Comparison of ENCODE assay signal across 9 cellular contexts in the genomic region with DNA sequence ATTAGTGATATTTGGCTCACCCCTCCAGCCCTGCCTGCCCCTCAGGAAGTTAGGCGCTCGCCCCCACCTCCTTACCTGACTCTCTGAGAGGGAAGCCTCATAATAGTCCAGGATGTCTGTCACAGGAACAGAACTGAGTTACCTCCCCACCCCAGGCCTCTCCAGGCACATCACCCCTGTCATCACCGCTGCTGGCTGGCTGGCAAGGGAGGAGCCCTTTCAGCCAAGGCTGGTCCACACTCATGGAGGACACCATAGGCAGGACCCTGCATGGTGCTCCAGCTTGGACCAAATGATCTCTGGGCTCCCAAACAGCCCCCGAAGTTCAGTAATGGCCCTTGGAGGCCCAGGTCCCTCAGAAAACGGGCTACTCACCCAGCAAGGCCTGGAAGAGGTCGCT. TPM values are rescaled to one million over a fixed set of nuclear protein-coding genes. Genes with fewer than 3 reads are reported as not detected.
DNase-seq lines count a peak whose midpoint lies in the region; ATAC-seq and TF ChIP-seq lines count a peak whose summit lies in the region.
"Had no signal": no experiment of that assay in that cellular context is flagged by ENCODE, and none has a peak within 500 bp of the region (broad histone marks: within the 10 kb centered on the region; RNA-seq: fewer than 3 reads in every experiment).

No MANE protein-coding gene starts in this region.

- H3K4me3 ChIP-seq in HCT116 (replicated peaks in 1 of 2; ENCODE audit: low read depth in 1 of 2, low read length in 2 of 2): no peak overlapping the region
- H3K4me3 ChIP-seq in skin epidermis: peak overlapping the region in 1 of 7 experiments; percentile 38
- no peak overlapping the region for H3K4me3 ChIP-seq in MM.1S (ENCODE audit: low read length)

- peaks cover 21% of the 10 kb centered on the region for H3K36me3 Mint-ChIP-seq in activated CD8-positive, alpha-beta T cell treated with anti-CD3 and anti-CD28 coated beads, Interleukin-2, amount 10 ng/mL, durations not matched to agents 7 days and 5 days (ENCODE audit: low read depth)

- TF ChIP-seq POLR2A in HCT116 (IDR thresholded peaks at IDR 0.05; ENCODE audit: borderline replicate concordance, extremely low read depth, insufficient read depth, insufficient read length): no peak

- no peak for ATAC-seq in HCT116
- no peak for ATAC-seq in activated CD8-positive, alpha-beta T cell treated with anti-CD3 and anti-CD28 coated beads, Interleukin-2, amount 10 ng/mL, durations not matched to agents 7 days and 5 days
- no peak for ATAC-seq in left cardiac atrium

- H3K27ac ChIP-seq in HCT116 (ENCODE audit: low read depth, low read length) (peak overlapping the region; percentile 12; the same call in 1 of the 2 replicates), skin epidermis (peak overlapping the region in 16 of 21 experiments; percentile 8 to 97 (median 76)), MM.1S (ENCODE audit: low read length) (no peak overlapping the region)

- H2AFZ ChIP-seq in HCT116 (ENCODE audit: low read depth, low read length, poor library complexity, severe bottlenecking): no peak overlapping the region
- no peak overlapping the region for H2AFZ ChIP-seq in MM.1S (ENCODE audit: low read length)

- H3K27ac Mint-ChIP-seq in activated CD8-positive, alpha-beta T cell treated with anti-CD3 and anti-CD28 coated beads, Interleukin-2, amount 10 ng/mL, durations not matched to agents 7 days and 5 days: peak overlapping the region; percentile 66

- BruUV-seq in HCT116 (replicated peaks; lab: Mats Ljungman, UMichigan): no TSS peak

- H3K9ac ChIP-seq in HCT116 (ENCODE audit: low read length) (no peak overlapping the region; the same call in 1 of the 2 replicates), MM.1S (ENCODE audit: low read length) (no peak overlapping the region)

- intact Hi-C loops in HCT116 (cut with micrococcal nuclease): no loop called here
- intact Hi-C loops in left cardiac atrium (cut with DNase I): no loop called here

- TF ChIP-seq RAD21 in HCT116 (IDR thresholded peaks at IDR 0.05; ENCODE audit: low read depth): no peak

- H3K9me3 ChIP-seq in HCT116 (ENCODE audit: control insufficient read depth in 1 of 2, insufficient read depth in 1 of 2, low read depth in 1 of 2, low read length in 2 of 2) (no peaks in the 10 kb centered on the region), MM.1S (replicated peaks; ENCODE audit: insufficient read depth, low read length) (no peaks in the 10 kb centered on the region)

- H3F3A ChIP-seq in MM.1S (ENCODE audit: insufficient read depth, low read length): no peaks in the 10 kb centered on the region

- RAD21 ChIA-PET in HCT116 (lab: Charles Lee; ENCODE audit: low non-redundant PET in 1 of 2, low total read pairs in 2 of 2, uncharacterized antibody in 2 of 2, unreplicated experiment in 2 of 2): no interaction called here

- no peaks in the 10 kb centered on the region for H4K20me1 ChIP-seq in HCT116 (ENCODE audit: insufficient read depth)
- H4K20me1 ChIP-seq in MM.1S (ENCODE audit: insufficient read depth, low read length): no peaks in the 10 kb centered on the region

- POLR2A ChIA-PET in HCT116 (lab: Charles Lee): interaction anchor here (2.8 to 3.2 kb wide), 2 partner anchors 19 to 24 kb away, joined by 13 to 19 read pairs; a partner anchor contains a TSS
- POLR2A ChIA-PET in activated CD8-positive, alpha-beta T cell treated with anti-CD3 and anti-CD28 coated beads, Interleukin-2, amount 10 ng/mL, durations not matched to agents 7 days and 5 days (lab: Charles Lee): interaction anchor here (0.9 to 1.7 kb wide), 3 partner anchors 17 to 24 kb away, joined by 3 to 7 read pairs (median 3); a partner anchor contains a TSS

- H3K27me3 ChIP-seq in HCT116 (ENCODE audit: insufficient read depth, low read length) (no peaks in the 10 kb centered on the region), MM.1S (replicated peaks; ENCODE audit: insufficient read depth, low read length) (peaks cover 22% of the 10 kb centered on the region)

- no peaks in the 10 kb centered on the region for H3K9me3 Mint-ChIP-seq in activated CD8-positive, alpha-beta T cell treated with anti-CD3 and anti-CD28 coated beads, Interleukin-2, amount 10 ng/mL, durations not matched to agents 7 days and 5 days (ENCODE audit: insufficient read depth)

- H3K4me2 ChIP-seq in HCT116 (ENCODE audit: low read length) (peak overlapping the region; percentile 53; the same call in 1 of the 2 replicates), MM.1S (ENCODE audit: low read depth, low read length) (no peak overlapping the region)

- peaks cover 74% of the 10 kb centered on the region for H3K4me1 Mint-ChIP-seq in activated CD8-positive, alpha-beta T cell treated with anti-CD3 and anti-CD28 coated beads, Interleukin-2, amount 10 ng/mL, durations not matched to agents 7 days and 5 days (ENCODE audit: low read depth)

- CTCF ChIA-PET in HCT116 (lab: Charles Lee): interaction anchor here (0.9 to 1.4 kb wide), 2 partner anchors 78 to 172 kb away, joined by 3 to 4 read pairs; no protein-coding TSS in a partner anchor
- CTCF ChIA-PET in activated CD8-positive, alpha-beta T cell treated with anti-CD3 and anti-CD28 coated beads, Interleukin-2, amount 10 ng/mL, durations not matched to agents 7 days and 5 days (lab: Charles Lee): interaction anchor here (0.7 to 1.3 kb wide), 2 partner anchors 78 to 172 kb away, joined by 3 to 4 read pairs; no protein-coding TSS in a partner anchor

- no peak for DNase-seq in HCT116 (ENCODE audit: low read depth, low spot score)
- DNase-seq in activated CD8-positive, alpha-beta T cell treated with anti-CD3 and anti-CD28 coated beads, Interleukin-2, amount 10 ng/mL, durations not matched to agents 7 days and 5 days: no peak
- peak; percentile 26 for DNase-seq in left cardiac atrium
- DNase-seq in NCI-H774 (lab: John Stamatoyannopoulos, UW): no peak
- no peak for DNase-seq in cortex of kidney (lab: John Stamatoyannopoulos, UW)
- no peak for DNase-seq in NCI-H1436 (lab: John Stamatoyannopoulos, UW)
- no peak for DNase-seq in MM.1S
- DNase-seq: activated CD4-positive, alpha-beta T cell treated with anti-CD3 and anti-CD28 coated beads, Interleukin-2, amount 50 U/mL, for 48 hours had no signal

- TF ChIP-seq CTCF in HCT116 (IDR thresholded peaks at IDR 0.05 in 2 of 3, conservative IDR thresholded peaks at IDR 0.05 in 1 of 3; ENCODE audit: borderline replicate concordance in 1 of 3, insufficient read depth in 1 of 3, low read depth in 2 of 3, low read length in 2 of 3) (no peak), MM.1S (IDR thresholded peaks at IDR 0.05; ENCODE audit: low read length) (no peak)

- H3K4me3 Mint-ChIP-seq in activated CD8-positive, alpha-beta T cell treated with anti-CD3 and anti-CD28 coated beads, Interleukin-2, amount 10 ng/mL, durations not matched to agents 7 days and 5 days: peak overlapping the region; percentile 68

- H3K9me2 ChIP-seq in HCT116 (ENCODE audit: insufficient read depth) (no peaks in the 10 kb centered on the region), MM.1S (replicated peaks; ENCODE audit: insufficient read depth, low read length) (no peaks in the 10 kb centered on the region)

- H3K79me2 ChIP-seq in HCT116 (ENCODE audit: insufficient read depth, low read length) (peaks cover 30% of the 10 kb centered on the region), MM.1S (ENCODE audit: low read length) (peaks cover 35% of the 10 kb centered on the region)

- H3K27me3 Mint-ChIP-seq in activated CD8-positive, alpha-beta T cell treated with anti-CD3 and anti-CD28 coated beads, Interleukin-2, amount 10 ng/mL, durations not matched to agents 7 days and 5 days (ENCODE audit: low read depth): no peaks in the 10 kb centered on the region

- H3K36me3 ChIP-seq in HCT116 (ENCODE audit: control insufficient read depth in 1 of 2, insufficient read depth in 2 of 2, low read length in 2 of 2): peaks cover 8 to 22% of the 10 kb centered on the region in 2 experiments; a peak in 3 of 4 replicates
- H3K36me3 ChIP-seq in MM.1S (replicated peaks; ENCODE audit: insufficient read depth, low read length): no peaks in the 10 kb centered on the region

- H3K4me1 ChIP-seq in HCT116 (ENCODE audit: control insufficient read depth in 1 of 2, insufficient read depth in 2 of 2, low read length in 2 of 2) (peaks cover 14 to 70% of the 10 kb centered on the region in 2 experiments; a peak in 3 of 4 replicates), MM.1S (ENCODE audit: low read length) (peaks cover 24% of the 10 kb centered on the region)

TF ChIP-seq in HCT116, 20 proteins besides CTCF, POLR2A, EP300 and RAD21:
- no peak for TF ChIP-seq EZH2 (IDR thresholded peaks at IDR 0.05)
- TF ChIP-seq, protein P1, sequence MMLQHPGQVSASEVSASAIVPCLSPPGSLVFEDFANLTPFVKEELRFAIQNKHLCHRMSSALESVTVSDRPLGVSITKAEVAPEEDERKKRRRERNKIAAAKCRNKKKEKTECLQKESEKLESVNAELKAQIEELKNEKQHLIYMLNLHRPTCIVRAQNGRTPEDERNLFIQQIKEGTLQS (IDR thresholded peaks at IDR 0.05): no peak
- no peak for TF ChIP-seq SIN3A (IDR thresholded peaks at IDR 0.05; ENCODE audit: low read depth)
- no peak for TF ChIP-seq EGR1 (IDR thresholded peaks at IDR 0.05; ENCODE audit: low read depth)

RNA-seq across cellular contexts. Expression of a gene that starts 1.5 kb away (rescaled TPM):
- total RNA-seq in HCT116 (2021; ENCODE audit: unreplicated experiment) (15.0 TPM), left cardiac atrium (10 to 100 TPM; 21.3 to 22.9 TPM)
- 15.3 and 16.8 TPM in 2 replicates for polyA plus RNA-seq in HCT116 (2012)
- total RNA-seq in activated CD8-positive, alpha-beta T cell treated with anti-CD3 and anti-CD28 coated beads, Interleukin-2, amount 10 ng/mL, durations not matched to agents 7 days and 5 days: 10 to 100 TPM; 10.1 to 11.7 TPM

RNA-seq across cellular contexts. Expression of a gene that starts 1.6 kb away (rescaled TPM):
- total RNA-seq in HCT116 (2021; ENCODE audit: unreplicated experiment) (554 TPM), left cardiac atrium (1,000 to 10,000 TPM in 1 of 2 donors, 100 to 1,000 TPM in 1; 891 to 1,101 TPM)
- polyA plus RNA-seq in HCT116 (2012): 616 and 680 TPM in 2 replicates
- total RNA-seq in activated CD8-positive, alpha-beta T cell treated with anti-CD3 and anti-CD28 coated beads, Interleukin-2, amount 10 ng/mL, durations not matched to agents 7 days and 5 days: 100 to 1,000 TPM; 348 to 371 TPM

RNA-seq across cellular contexts. Expression of a gene that starts 16.2 kb away (rescaled TPM):
- total RNA-seq in HCT116 (2021; ENCODE audit: unreplicated experiment) (69.7 TPM), left cardiac atrium (10 to 100 TPM; 22.5 to 23.8 TPM)
- polyA plus RNA-seq in HCT116 (2012): 47.1 and 53.4 TPM in 2 replicates
- total RNA-seq in activated CD8-positive, alpha-beta T cell treated with anti-CD3 and anti-CD28 coated beads, Interleukin-2, amount 10 ng/mL, durations not matched to agents 7 days and 5 days: 10 to 100 TPM; 52.4 to 56.6 TPM

RNA-seq across cellular contexts. Expression of a gene that starts 21.1 kb away (rescaled TPM):
- total RNA-seq in HCT116 (2021; ENCODE audit: unreplicated experiment) (48.5 TPM), left cardiac atrium (10 to 100 TPM; 18.5 to 27.5 TPM)
- polyA plus RNA-seq in HCT116 (2012): 21.5 and 35.2 TPM in 2 replicates
- 10 to 100 TPM; 53.6 to 57.9 TPM for total RNA-seq in activated CD8-positive, alpha-beta T cell treated with anti-CD3 and anti-CD28 coated beads, Interleukin-2, amount 10 ng/mL, durations not matched to agents 7 days and 5 days

RNA-seq across cellular contexts. Expression of a gene that starts 24.1 kb away (rescaled TPM):
- total RNA-seq in HCT116 (2021; ENCODE audit: unreplicated experiment) (287 TPM), left cardiac atrium (100 to 1,000 TPM; 459 to 475 TPM)
- polyA plus RNA-seq in HCT116 (2012): 230 and 278 TPM in 2 replicates
- total RNA-seq in activated CD8-positive, alpha-beta T cell treated with anti-CD3 and anti-CD28 coated beads, Interleukin-2, amount 10 ng/mL, durations not matched to agents 7 days and 5 days: 100 to 1,000 TPM; 203 to 227 TPM
